ENCODE assay signal across 17 cellular contexts in the genomic region with DNA sequence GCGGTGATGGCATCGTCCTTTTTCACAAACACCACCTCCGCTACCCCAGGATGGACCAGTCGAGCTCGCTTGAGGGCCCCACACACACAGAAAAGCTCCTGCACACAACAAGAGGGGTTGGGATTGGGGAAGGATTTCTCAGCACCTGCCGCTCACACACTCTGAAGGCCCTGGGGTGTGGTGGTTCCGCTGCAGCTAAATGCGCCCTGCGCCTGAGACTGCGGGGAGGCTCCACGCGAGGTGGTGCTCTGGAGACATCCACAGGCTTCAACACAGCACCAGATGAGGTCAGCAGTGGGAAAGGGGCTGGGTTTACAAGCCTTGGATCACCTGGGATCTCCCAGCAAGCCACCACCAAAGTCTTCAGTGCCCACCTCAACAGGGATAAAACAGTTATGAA. TPM values are rescaled to one million over a fixed set of nuclear protein-coding genes. Genes with fewer than 3 reads are reported as not detected.
DNase-seq lines count a peak whose midpoint lies in the region; TF ChIP-seq lines count a peak whose summit lies in the region.
"Had no signal": no experiment of that assay in that cellular context is flagged by ENCODE, and none has a peak within 500 bp of the region (broad histone marks: within the 10 kb centered on the region; RNA-seq: fewer than 3 reads in every experiment).

No MANE protein-coding gene starts in this region.

- peaks cover 91% of the 10 kb centered on the region for H3K36me3 ChIP-seq in endodermal cell (ENCODE audit: control insufficient read depth, insufficient read depth, low read length)

- no peaks in the 10 kb centered on the region for H3K27me3 Mint-ChIP-seq in activated naive CD8-positive, alpha-beta T cell
- H3K27me3 Mint-ChIP-seq in activated naive CD8-positive, alpha-beta T cell treated with anti-CD3 and anti-CD28 coated beads for 36 hours = no peaks in the 10 kb centered on the region
- H3K27me3 Mint-ChIP-seq in endodermal cell (ENCODE audit: insufficient read depth) = no peaks in the 10 kb centered on the region
- H3K27me3 Mint-ChIP-seq in progenitor cell of endocrine pancreas = no peaks in the 10 kb centered on the region
- H3K27me3 Mint-ChIP-seq: CD4-positive, alpha-beta memory T cell had no signal

- no peak overlapping the region for H3K9ac ChIP-seq in endodermal cell (ENCODE audit: extremely low read depth, low read length, poor library complexity, severe bottlenecking)

- no peaks in the 10 kb centered on the region for H3K27me3 ChIP-seq in endodermal cell (ENCODE audit: control insufficient read depth, insufficient read depth, low read length, poor library complexity, severe bottlenecking)

- no peak overlapping the region for H3K4me3 Mint-ChIP-seq in activated naive CD8-positive, alpha-beta T cell
- no peak overlapping the region for H3K4me3 Mint-ChIP-seq in activated naive CD8-positive, alpha-beta T cell treated with anti-CD3 and anti-CD28 coated beads for 36 hours
- no peak overlapping the region for H3K4me3 Mint-ChIP-seq in endodermal cell
- H3K4me3 Mint-ChIP-seq in progenitor cell of endocrine pancreas (ENCODE audit: low read depth) = no peak overlapping the region
- H3K4me3 Mint-ChIP-seq: CD4-positive, alpha-beta memory T cell had no signal

- WGBS in endodermal cell (ENCODE audit: insufficient coverage in 1 of 2, insufficient read length in 1 of 2), 2 experiments = 95% methylated on average over 4 to 12 of the region's 12 CpGs

- no peaks in the 10 kb centered on the region for H3K4me1 Mint-ChIP-seq in activated naive CD8-positive, alpha-beta T cell (ENCODE audit: low read depth)
- H3K4me1 Mint-ChIP-seq in activated naive CD8-positive, alpha-beta T cell treated with anti-CD3 and anti-CD28 coated beads for 36 hours = no peaks in the 10 kb centered on the region
- no peaks in the 10 kb centered on the region for H3K4me1 Mint-ChIP-seq in endodermal cell
- no peaks in the 10 kb centered on the region for H3K4me1 Mint-ChIP-seq in progenitor cell of endocrine pancreas (ENCODE audit: low read depth)

- H3K4me1 ChIP-seq in endodermal cell (ENCODE audit: control insufficient read depth, insufficient read depth, low read length) = no peaks in the 10 kb centered on the region
- H3K4me1 ChIP-seq: HAP-1 had no signal

- H3K9me3 Mint-ChIP-seq in activated naive CD8-positive, alpha-beta T cell (ENCODE audit: low read depth) = no peaks in the 10 kb centered on the region
- H3K9me3 Mint-ChIP-seq in activated naive CD8-positive, alpha-beta T cell treated with anti-CD3 and anti-CD28 coated beads for 36 hours = no peaks in the 10 kb centered on the region
- H3K9me3 Mint-ChIP-seq in endodermal cell = no peaks in the 10 kb centered on the region
- no peaks in the 10 kb centered on the region for H3K9me3 Mint-ChIP-seq in progenitor cell of endocrine pancreas (ENCODE audit: low read depth)
- H3K9me3 Mint-ChIP-seq: CD4-positive, alpha-beta memory T cell had no signal

- TF ChIP-seq CTCF in endodermal cell (conservative IDR thresholded peaks at IDR 0.05) (no peak), progenitor cell of endocrine pancreas (IDR thresholded peaks at IDR 0.05; ENCODE audit: unreplicated experiment) (no peak)

- H3K9me3 ChIP-seq in endodermal cell (ENCODE audit: control insufficient read depth, low read length) = no peaks in the 10 kb centered on the region
- H3K9me3 ChIP-seq: HAP-1 had no signal

- peak overlapping the region; percentile 16 for H3K27ac Mint-ChIP-seq in activated naive CD8-positive, alpha-beta T cell
- no peak overlapping the region for H3K27ac Mint-ChIP-seq in activated naive CD8-positive, alpha-beta T cell treated with anti-CD3 and anti-CD28 coated beads for 36 hours
- H3K27ac Mint-ChIP-seq in endodermal cell (peak overlapping the region; percentile 35), progenitor cell of endocrine pancreas (peak overlapping the region; percentile 73)

- DNase-seq in activated naive CD8-positive, alpha-beta T cell treated with anti-CD3 and anti-CD28 coated beads for 36 hours = no peak
- DNase-seq in endodermal cell = no peak
- no peak for DNase-seq in progenitor cell of endocrine pancreas (ENCODE audit: low spot score, unreplicated experiment)
- DNase-seq in A172 (ENCODE audit: low spot score) = no peak
- no peak for DNase-seq in HuH-7 (ENCODE audit: low spot score)
- DNase-seq in NCI-H524 treated with DMSO at 0.1 percent for 48 hours (lab: John Stamatoyannopoulos, UW) = no peak
- DNase-seq: 8988T; C1 segment of cervical spinal cord; Calu3; CD4-positive, alpha-beta memory T cell; COR-L47; DMS153; DND-41; GOT3 had no signal

- H3K4me3 ChIP-seq in endodermal cell (ENCODE audit: low read length) = no peak overlapping the region
- H3K4me3 ChIP-seq: HAP-1 had no signal

- H3K27ac ChIP-seq in endodermal cell (ENCODE audit: low read depth, low read length) = no peak overlapping the region

- peaks cover 2% of the 10 kb centered on the region for H3K36me3 Mint-ChIP-seq in activated naive CD8-positive, alpha-beta T cell
- peaks cover 10% of the 10 kb centered on the region for H3K36me3 Mint-ChIP-seq in activated naive CD8-positive, alpha-beta T cell treated with anti-CD3 and anti-CD28 coated beads for 36 hours
- H3K36me3 Mint-ChIP-seq in endodermal cell (ENCODE audit: low read depth) = peaks cover 85% of the 10 kb centered on the region
- peaks cover 23% of the 10 kb centered on the region for H3K36me3 Mint-ChIP-seq in progenitor cell of endocrine pancreas (ENCODE audit: insufficient read depth)

RNA-seq across cellular contexts. Expression of gene POLDIP3, which starts 22.7 kb away (rescaled TPM):
- 10 to 100 TPM; 71.7 to 72.0 TPM for total RNA-seq in activated naive CD8-positive, alpha-beta T cell treated with anti-CD3 and anti-CD28 coated beads for 36 hours
- total RNA-seq in endodermal cell = 100 to 1,000 TPM in 1 of 2 donors, 10 to 100 TPM in 1; 81.9 to 102 TPM
- polyA plus RNA-seq in endodermal cell (2013, experiment 1 of 2) = 88.4 TPM
- polyA plus RNA-seq in endodermal cell (2013, experiment 2 of 2) = 78.7 TPM
- total RNA-seq in progenitor cell of endocrine pancreas = 77.5 and 82.4 TPM in 2 replicates
- total RNA-seq in A172 (2014; rRNA removed; shearing (Covaris generic)) = 28.5 and 30.6 TPM in 2 replicates

RNA-seq across cellular contexts. Expression of gene SERHL2, which starts 38.2 kb away (rescaled TPM):
- total RNA-seq in activated naive CD8-positive, alpha-beta T cell treated with anti-CD3 and anti-CD28 coated beads for 36 hours = 1 to 10 TPM; 2.1 to 2.3 TPM
- total RNA-seq in endodermal cell (10 to 100 TPM; 12.6 to 12.8 TPM), progenitor cell of endocrine pancreas (0.69 and 1.0 TPM in 2 replicates)
- 15.3 TPM for polyA plus RNA-seq in endodermal cell (2013, experiment 1 of 2)
- polyA plus RNA-seq in endodermal cell (2013, experiment 2 of 2) = 26.2 TPM
- not detected in 2 replicates for total RNA-seq in A172 (2014; rRNA removed; shearing (Covaris generic))

RNA-seq across cellular contexts. Expression of gene ATP5MGL, which starts 48.4 kb away (rescaled TPM):
- total RNA-seq in activated naive CD8-positive, alpha-beta T cell treated with anti-CD3 and anti-CD28 coated beads for 36 hours = under 1 TPM; 0.37 to 0.56 TPM
- total RNA-seq in endodermal cell (1 to 10 TPM in 1 of 2 donors, under 1 TPM in 1; 0.46 to 1.8 TPM), progenitor cell of endocrine pancreas (0.40 and 0.89 TPM in 2 replicates)
- not detected for polyA plus RNA-seq in endodermal cell (2013, experiment 1 of 2)
- 0.62 TPM for polyA plus RNA-seq in endodermal cell (2013, experiment 2 of 2)
- not detected in 2 replicates for total RNA-seq in A172 (2014; rRNA removed; shearing (Covaris generic))
- polyA plus RNA-seq: BJ had no signal

RNA-seq across cellular contexts. Expression of gene CYB5R3, which starts 57.2 kb away (rescaled TPM):
- total RNA-seq in activated naive CD8-positive, alpha-beta T cell treated with anti-CD3 and anti-CD28 coated beads for 36 hours = 10 to 100 TPM; 62.7 to 64.3 TPM
- total RNA-seq in endodermal cell = 10 to 100 TPM; 89.5 to 92.4 TPM
- polyA plus RNA-seq in endodermal cell (2013, experiment 1 of 2) = 120 TPM
- 109 TPM for polyA plus RNA-seq in endodermal cell (2013, experiment 2 of 2)
- 77.3 and 85.9 TPM in 2 replicates for total RNA-seq in progenitor cell of endocrine pancreas
- 45.9 and 57.1 TPM in 2 replicates for total RNA-seq in A172 (2014; rRNA removed; shearing (Covaris generic))
